ENCODE assay signal across 22 cellular contexts in the genomic region with DNA sequence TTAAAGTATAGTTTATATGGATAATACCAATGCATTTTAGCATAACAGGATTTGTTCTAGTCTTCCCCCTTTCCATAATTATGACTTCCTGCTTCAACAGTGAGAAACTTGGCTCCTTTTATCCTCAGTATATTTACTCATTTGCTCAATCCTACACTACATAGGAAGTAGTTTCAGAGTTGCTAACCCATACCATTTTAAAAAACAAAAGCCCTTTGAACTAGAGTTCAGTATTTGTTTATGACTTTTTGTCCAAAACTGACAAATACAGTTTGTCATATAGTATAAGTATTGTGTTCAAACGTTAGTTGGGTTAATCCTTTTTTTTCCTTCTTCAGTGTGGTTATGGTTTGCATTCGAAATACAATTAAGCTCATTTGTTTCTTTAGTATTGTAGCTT.
"Had no signal": no experiment of that assay in that cellular context is flagged by ENCODE, and none has a peak within 500 bp of the region (broad histone marks: within the 10 kb centered on the region; RNA-seq: fewer than 3 reads in every experiment).

No MANE protein-coding gene starts in this region.

- H3K9ac ChIP-seq: KMS-11, SK-N-SH had no signal

- H3K27ac ChIP-seq: KMS-11, RWPE1 had no signal

- DNase-seq: IMR-90; Kasumi-1; MM.1S; NCI-H1092 treated with DMSO at 0.1 percent for 48 hours; NCI-H1436; NCI-H187; NCI-H2029; NCI-H2081 treated with DMSO at 0.1 percent for 48 hours; NCI-H2171; NCI-H226; NCI-H446; NCI-H510A; NCI-H524 treated with DMSO at 0.1 percent for 48 hours; NCI-H69; NCI-H774; NK-92 treated with Interleukin-12 subunit alpha and Interleukin-12 subunit beta, amount 100 ng/mL, for 24 hours; PC-3; SHP77; SK-N-SH; SW 1271 had no signal

- H3K4me2 ChIP-seq: KMS-11, SK-N-SH had no signal

- H3K9me3 ChIP-seq: SK-N-SH had no signal
